ENCODE assay signal across 8 cellular contexts in genomic region chr12:42360747-42361403, GRCh38. TPM values are rescaled to one million over a fixed set of nuclear protein-coding genes. Genes with fewer than 3 reads are reported as not detected.
DNase-seq lines count a peak whose midpoint lies in the region; ATAC-seq, FAIRE-seq and TF ChIP-seq lines count a peak whose summit lies in the region.

No MANE protein-coding gene starts in this region.

- TF ChIP-seq EP300 in GM12878 (IDR thresholded peaks at IDR 0.05; ENCODE audit: borderline replicate concordance in 1 of 2, control insufficient read depth in 1 of 2, low read depth in 2 of 2, low read length in 2 of 2) = 0 out of 4 replicates have a peak, but pooled peaks of 1 of the 2 experiments have one; percentile 23

- no peak overlapping the region for H2AFZ ChIP-seq in GM12878 (ENCODE audit: control insufficient read depth, low read depth, low read length)

- H3K4me2 ChIP-seq in GM12878 (ENCODE audit: control insufficient read depth, insufficient read depth) = peak overlapping the region; percentile 13; the same call in 1 of the 2 replicates

- H3K4me3 ChIP-seq in GM12878 = no peak overlapping the region
- H3K4me3 ChIP-seq in dorsolateral prefrontal cortex = no peak overlapping the region

- H3K9ac ChIP-seq in GM12878 (ENCODE audit: control insufficient read depth, insufficient read depth, low read length) = no peak overlapping the region

- no peaks in the 10 kb centered on the region; the same call in 2 of the 3 replicates for H3K9me3 ChIP-seq in GM12878 (replicated peaks; ENCODE audit: control insufficient read depth, insufficient read depth, low read length)

- RAD21 ChIA-PET in GM12878 (lab: Charles Lee; ENCODE audit: unreplicated experiment) = interaction anchor here (1.2 to 2.8 kb wide), 3 partner anchors 11 to 19 kb away, joined by 3 to 11 read pairs (median 4); no protein-coding TSS in a partner anchor

- CTCF ChIA-PET in GM12878 (lab: Yijun Ruan, JAX) = interaction anchor here (1.4 to 3.6 kb wide), 3 partner anchors 9 to 14 kb away, joined by 3 to 42 read pairs (median 4); no protein-coding TSS in a partner anchor

- FAIRE-seq in GM12878 (lab: Jason Lieb, UNC) = no peak

- no peak for TF ChIP-seq POLR2A in GM12878 (IDR thresholded peaks at IDR 0.05; ENCODE audit: low read depth, low read length)

- TF ChIP-seq RAD21 in GM12878 (IDR thresholded peaks at IDR 0.05; ENCODE audit: insufficient read depth, low read depth, low read length) = no peak

- H3K27me3 ChIP-seq in GM12878 (replicated peaks in 1 of 2; ENCODE audit: control insufficient read depth in 2 of 2, insufficient read depth in 2 of 2, low read length in 1 of 2) (no peaks in the 10 kb centered on the region), dorsolateral prefrontal cortex (no peaks in the 10 kb centered on the region)

- DNase-seq in GM12878 (ENCODE audit: low read depth, low spot score) (no peak), GM10266 (ENCODE audit: extremely low spot score) (no peak), Right ventricle myocardium superior (no peak), dorsolateral prefrontal cortex (no peak)
- DNase-seq in effector CD8-positive, alpha-beta T cell (lab: John Stamatoyannopoulos, UW) = no peak

- SMC1A ChIA-PET in GM12878 (lab: Charles Lee; ENCODE audit: uncharacterized antibody, unreplicated experiment) = interaction anchor here (1.0 to 3.3 kb wide), 3 partner anchors 8 to 78 kb away, joined by 3 to 18 read pairs (median 3); no protein-coding TSS in a partner anchor

- H3K27ac ChIP-seq in GM12878 (ENCODE audit: control insufficient read depth, insufficient read depth) (peak overlapping the region; percentile 50), dorsolateral prefrontal cortex (no peak overlapping the region)

- in situ Hi-C loops in GM12878 (cut with MboI) = loop anchor here (25.0 kb wide), 1 partner anchor 1099 kb away; no protein-coding TSS in a partner anchor

- peaks cover 19% of the 10 kb centered on the region for H3K4me1 ChIP-seq in GM12878 (ENCODE audit: control insufficient read depth, insufficient read depth, low read length)

- TF ChIP-seq CTCF in GM12878 (IDR thresholded peaks at IDR 0.05 in 2 of 3, conservative IDR thresholded peaks at IDR 0.05 in 1 of 3; ENCODE audit: control insufficient read depth in 2 of 3, extremely low read depth in 1 of 3, insufficient read depth in 1 of 3, low read depth in 3 of 3, low read length in 3 of 3) (no peak), GM10266 (IDR thresholded peaks at IDR 0.05; ENCODE audit: control insufficient read depth, insufficient read depth, low read depth, missing control alignments) (no peak), dorsolateral prefrontal cortex (IDR thresholded peaks at IDR 0.05 in 54 of 56, conservative IDR thresholded peaks at IDR 0.05 in 2 of 56; ENCODE audit: low read depth in 1 of 56, partially characterized antibody in 56 of 56) (no peak)

- no TSS peak for BruUV-seq in GM12878 (replicated peaks; lab: Mats Ljungman, UMichigan)

- POLR2A ChIA-PET in GM12878 (lab: Charles Lee) = interaction anchor here (1.1 kb wide), 1 partner anchor 11 kb away, joined by 4 read pairs; no protein-coding TSS in a partner anchor

- H3K79me2 ChIP-seq in GM12878 (ENCODE audit: control insufficient read depth, insufficient read depth, low read length) = no peaks in the 10 kb centered on the region; the same call in none of the 2 replicates

- no peaks in the 10 kb centered on the region for H4K20me1 ChIP-seq in GM12878 (ENCODE audit: control insufficient read depth, insufficient read depth)

- H3K36me3 ChIP-seq in GM12878 (ENCODE audit: control insufficient read depth in 2 of 2, insufficient read depth in 2 of 2, low read length in 1 of 2) = peaks cover 0 to 3% of the 10 kb centered on the region in 2 experiments; a peak in 1 of 4 replicates

- 93% methylated on average over 6 of the region's 6 CpGs for WGBS in GM12878 (ENCODE audit: insufficient coverage, insufficient replicate concordance, low lambda C conversion rate, missing lambda C conversion rate)

- peak; percentile 43 for ATAC-seq in GM18519 (IDR thresholded peaks at IDR 0.05; ENCODE audit: low FRiP score, unreplicated experiment)
- peak; percentile 78 for ATAC-seq in GM21447 (IDR thresholded peaks at IDR 0.05; ENCODE audit: unreplicated experiment)
- ATAC-seq in HG03342 (IDR thresholded peaks at IDR 0.05; ENCODE audit: unreplicated experiment) = peak; percentile 82
- peak; percentile 89 for ATAC-seq in GM12878
- ATAC-seq in Right ventricle myocardium superior (ENCODE audit: poor library complexity) = no peak

- intact Hi-C loops in GM12878 (cut with micrococcal nuclease; ENCODE audit: unreplicated experiment) (no loop called here), Right ventricle myocardium superior (cut with DNase I) (no loop called here), dorsolateral prefrontal cortex (cut with DNase I) (no loop called here)

TF ChIP-seq in GM12878, 131 proteins besides CTCF, POLR2A, EP300 and RAD21 (continues in another document):
- TF ChIP-seq MEF2A (IDR thresholded peaks at IDR 0.05; ENCODE audit: insufficient read depth, low read depth, low read length) (peak; percentile 81), KAT2A (conservative IDR thresholded peaks at IDR 0.05; ENCODE audit: control insufficient read depth, low read depth, low read length) (no peak), CBX3 (IDR thresholded peaks at IDR 0.05; ENCODE audit: borderline replicate concordance, low read depth) (no peak), SP1 (IDR thresholded peaks at IDR 0.05; ENCODE audit: low read depth, low read length) (no peak), ATF7 (IDR thresholded peaks at IDR 0.05; ENCODE audit: low read depth) (0 out of 2 replicates have a peak, but pooled peaks have one; percentile 11), NFIC (IDR thresholded peaks at IDR 0.05; ENCODE audit: low read depth, low read length) (peak; percentile 56; the same call in 1 of the 2 replicates), BACH1 (IDR thresholded peaks at IDR 0.05; ENCODE audit: borderline replicate concordance) (no peak), ATF2 (IDR thresholded peaks at IDR 0.05; ENCODE audit: low read length) (peak; percentile 74), BCL11A (IDR thresholded peaks at IDR 0.05; ENCODE audit: low read depth, low read length) (no peak)

RNA-seq across cellular contexts. Expression of gene PPHLN1, which starts 34.9 kb away (rescaled TPM):
- 276 and 279 TPM in 2 replicates for total RNA-seq in GM12878 (2013; cell fraction: nucleolus; rRNA removed)
- total RNA-seq in GM12878 (2014; rRNA removed) (73.7 and 85.3 TPM in 2 replicates), GM12878 (2014; rRNA removed; fragmentation: Illumina TruSeq; extraction: Trizol) (87.8 and 91.2 TPM in 2 replicates), GM12878 (2021) (68.2 and 73.6 TPM in 2 replicates), Right ventricle myocardium superior (23.3 TPM), dorsolateral prefrontal cortex (10 to 100 TPM; 45.3 to 89.6 (median 68.0) TPM)
- polyA plus RNA-seq in GM12878 (2011; ENCODE audit: low read depth) = 51.4 TPM
- polyA plus RNA-seq in GM12878 (2011; rRNA removed) (93.0 and 124 TPM in 2 replicates), GM12878 (2014; fragmentation: Illumina TruSeq; extraction: Trizol) (104 and 122 TPM in 2 replicates), GM12878 (2014; fragmentation: Nextera tagmentation; extraction: Ambion mirVana) (100 to 1,000 TPM; 117 TPM), GM12878 (2014; rRNA removed) (74.7 and 76.8 TPM in 2 replicates), GM12878 (2016; fragmentation: Nextera tagmentation; extraction: Ambion mirVana) (10 to 100 TPM; 91.0 to 97.6 TPM)
- polyA plus RNA-seq in GM12878 (2011; cell fraction: cytosol; rRNA removed) = 32.0 and 34.9 TPM in 2 replicates
- polyA plus RNA-seq in GM12878 (2011; cell fraction: nucleus; rRNA removed) = 99.6 and 125 TPM in 2 replicates
- 55.7 and 56.8 TPM in 2 replicates for polyA plus RNA-seq in GM12878 (2012)
- 43.7 and 61.2 TPM in 2 replicates for polyA minus RNA-seq in GM12878 (2011; rRNA and poly(A)+ RNA removed)
- polyA minus RNA-seq in GM12878 (2011; cell fraction: cytosol; rRNA and poly(A)+ RNA removed) = 18.3 and 22.6 TPM in 2 replicates
- 47.0 and 101 TPM in 2 replicates for polyA minus RNA-seq in GM12878 (2011; cell fraction: nucleus; rRNA and poly(A)+ RNA removed)

RNA-seq across cellular contexts. Expression of gene ZCRB1, which starts 35.0 kb away (rescaled TPM):
- 19.6 and 20.4 TPM in 2 replicates for total RNA-seq in GM12878 (2013; cell fraction: nucleolus; rRNA removed)
- 44.0 and 46.4 TPM in 2 replicates for total RNA-seq in GM12878 (2014; rRNA removed)
- total RNA-seq in GM12878 (2014; rRNA removed; fragmentation: Illumina TruSeq; extraction: Trizol) = 80.5 and 87.0 TPM in 2 replicates
- 58.4 and 65.4 TPM in 2 replicates for total RNA-seq in GM12878 (2021)
- polyA plus RNA-seq in GM12878 (2011; ENCODE audit: low read depth) = 21.6 TPM
- 49.9 and 76.4 TPM in 2 replicates for polyA plus RNA-seq in GM12878 (2011; rRNA removed)
- polyA plus RNA-seq in GM12878 (2011; cell fraction: cytosol; rRNA removed) = 16.7 and 31.2 TPM in 2 replicates
- polyA plus RNA-seq in GM12878 (2011; cell fraction: nucleus; rRNA removed) = 17.5 and 26.0 TPM in 2 replicates
- polyA plus RNA-seq in GM12878 (2012) = 58.5 and 80.5 TPM in 2 replicates
- polyA plus RNA-seq in GM12878 (2014; fragmentation: Illumina TruSeq; extraction: Trizol) = 127 and 163 TPM in 2 replicates
- 100 to 1,000 TPM in 1 of 2 experiments, 10 to 100 TPM in 1; 90.1 to 102 TPM for polyA plus RNA-seq in GM12878 (2014; fragmentation: Nextera tagmentation; extraction: Ambion mirVana)
- 35.3 and 43.3 TPM in 2 replicates for polyA plus RNA-seq in GM12878 (2014; rRNA removed)
- 100 to 1,000 TPM; 171 to 178 TPM for polyA plus RNA-seq in GM12878 (2016; fragmentation: Nextera tagmentation; extraction: Ambion mirVana)
- 17.6 and 22.3 TPM in 2 replicates for polyA minus RNA-seq in GM12878 (2011; rRNA and poly(A)+ RNA removed)
- polyA minus RNA-seq in GM12878 (2011; cell fraction: cytosol; rRNA and poly(A)+ RNA removed) = 12.7 and 18.6 TPM in 2 replicates
- 21.4 and 24.2 TPM in 2 replicates for polyA minus RNA-seq in GM12878 (2011; cell fraction: nucleus; rRNA and poly(A)+ RNA removed)
- 59.0 TPM for total RNA-seq in Right ventricle myocardium superior
- 10 to 100 TPM; 36.1 to 82.9 (median 59.0) TPM for total RNA-seq in dorsolateral prefrontal cortex
